ENCODE assay signal across 15 cellular contexts in the genomic region with DNA sequence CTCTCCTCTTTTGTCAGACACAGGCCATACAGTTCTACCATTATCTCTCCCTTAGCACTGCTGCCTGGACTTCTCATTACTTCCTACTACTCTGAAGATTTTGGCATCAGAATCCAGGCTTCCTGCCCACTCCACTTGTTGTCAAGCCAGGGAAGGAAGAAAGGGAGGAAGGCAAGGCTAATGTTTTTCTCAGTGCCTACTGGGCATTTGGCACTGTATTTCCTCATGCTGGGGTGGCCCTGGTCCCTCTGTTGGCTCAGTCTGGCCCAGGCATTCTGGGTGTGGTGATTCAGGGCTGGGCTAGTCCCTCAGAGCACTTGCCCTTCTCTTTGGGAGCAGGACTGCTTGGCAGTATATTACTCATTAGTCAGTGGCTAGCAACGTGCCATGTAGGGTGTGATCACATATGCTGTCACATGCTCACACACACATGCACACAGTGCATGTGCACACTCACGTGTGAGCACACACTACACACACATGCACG. TPM values are rescaled to one million over a fixed set of nuclear protein-coding genes. Genes with fewer than 3 reads are reported as not detected.
DNase-seq lines count a peak whose midpoint lies in the region; ATAC-seq and TF ChIP-seq lines count a peak whose summit lies in the region.
"Had no signal": no experiment of that assay in that cellular context is flagged by ENCODE, and none has a peak within 500 bp of the region (broad histone marks: within the 10 kb centered on the region; RNA-seq: fewer than 3 reads in every experiment).

No MANE protein-coding gene starts in this region.

- H3K27ac ChIP-seq in RWPE2 (ENCODE audit: poor library complexity, severe bottlenecking) (no peak overlapping the region), foreskin keratinocyte (no peak overlapping the region), psoas muscle (no peak overlapping the region)
- H3K27ac ChIP-seq: esophagus muscularis mucosa had no signal

- H3K27me3 ChIP-seq in RWPE2 (ENCODE audit: insufficient read depth, poor library complexity, severe bottlenecking) (no peaks in the 10 kb centered on the region), foreskin keratinocyte (no peaks in the 10 kb centered on the region), psoas muscle (ENCODE audit: insufficient read depth in 3 of 3, low read length in 2 of 3) (no peaks in the 10 kb centered on the region)
- H3K27me3 ChIP-seq: esophagus muscularis mucosa had no signal

- no peak overlapping the region for H3K4me3 ChIP-seq in RWPE2 (ENCODE audit: severe bottlenecking)
- no peak overlapping the region for H3K4me3 ChIP-seq in psoas muscle
- H3K4me3 ChIP-seq: esophagus muscularis mucosa had no signal

- peaks cover 15% of the 10 kb centered on the region for H3K4me1 ChIP-seq in RWPE2 (ENCODE audit: insufficient read depth, poor library complexity, severe bottlenecking)
- peaks cover 6% of the 10 kb centered on the region for H3K4me1 ChIP-seq in foreskin keratinocyte
- no peaks in the 10 kb centered on the region for H3K4me1 ChIP-seq in psoas muscle

- ATAC-seq in RWPE2 (ENCODE audit: low read depth) = peak; percentile 38; the same call in 1 of the 3 replicates
- peak; percentile 58 for ATAC-seq in foreskin keratinocyte
- peak in 3 of 4 donors; percentile 32 to 47 (median 36) for ATAC-seq in psoas muscle
- ATAC-seq in GM19397 (IDR thresholded peaks at IDR 0.05; ENCODE audit: unreplicated experiment) = no peak
- ATAC-seq: T-cell had no signal

- 35 to 46% (median 43%) methylated on average over 3 of the region's 3 CpGs for WGBS in psoas muscle, 3 donors

- H3K9me3 Mint-ChIP-seq in immature natural killer cell = peaks cover 0 to 3% (median 0%) of the 10 kb centered on the region in 6 donors
- H3K9me3 Mint-ChIP-seq: activated CD4-positive, alpha-beta T cell treated with anti-CD3 and anti-CD28 coated beads, Interleukin-2, amount 10 ng/mL, durations not matched to agents 7 days and 5 days had no signal

- peaks cover 14 to 19% of the 10 kb centered on the region in 2 donors for H3K4me1 Mint-ChIP-seq in immature natural killer cell

- H3K4me3 Mint-ChIP-seq in immature natural killer cell = no peak overlapping the region
- H3K4me3 Mint-ChIP-seq: activated CD4-positive, alpha-beta T cell treated with anti-CD3 and anti-CD28 coated beads, Interleukin-2, amount 10 ng/mL, durations not matched to agents 7 days and 5 days; mesothelial cell of epicardium; T-cell had no signal

- TF ChIP-seq CTCF in RWPE2 (IDR thresholded peaks at IDR 0.05; ENCODE audit: poor library complexity, severe bottlenecking) (no peak), foreskin keratinocyte (conservative IDR thresholded peaks at IDR 0.05) (no peak), psoas muscle (IDR thresholded peaks at IDR 0.05) (no peak)

- H3K9me3 ChIP-seq in RWPE2 (ENCODE audit: severe bottlenecking) (no peaks in the 10 kb centered on the region), psoas muscle (no peaks in the 10 kb centered on the region)

- intact Hi-C loops in psoas muscle (cut with DNase I) = no loop called here

- H3K36me3 ChIP-seq in RWPE2 (ENCODE audit: low read depth) (no peaks in the 10 kb centered on the region), psoas muscle (ENCODE audit: insufficient read depth in 1 of 2, low read depth in 1 of 2) (no peaks in the 10 kb centered on the region)
- H3K36me3 ChIP-seq: esophagus muscularis mucosa had no signal

- no peaks in the 10 kb centered on the region for H3K36me3 Mint-ChIP-seq in immature natural killer cell
- H3K36me3 Mint-ChIP-seq: mesothelial cell of epicardium, T-cell had no signal

- H3K27ac Mint-ChIP-seq in immature natural killer cell = no peak overlapping the region
- H3K27ac Mint-ChIP-seq: activated CD4-positive, alpha-beta T cell treated with anti-CD3 and anti-CD28 coated beads, Interleukin-2, amount 10 ng/mL, durations not matched to agents 7 days and 5 days; mesothelial cell of epicardium; T-cell had no signal

- H3K27me3 Mint-ChIP-seq in immature natural killer cell (ENCODE audit: low read depth in 3 of 3) = peaks cover 0 to 2% (median 0%) of the 10 kb centered on the region in 3 donors
- H3K27me3 Mint-ChIP-seq: activated CD4-positive, alpha-beta T cell treated with anti-CD3 and anti-CD28 coated beads, Interleukin-2, amount 10 ng/mL, durations not matched to agents 7 days and 5 days; T-cell had no signal

- peak; percentile 12 for DNase-seq in ELR (ENCODE audit: low read depth)
- DNase-seq in RWPE2 (ENCODE audit: low spot score) = no peak
- DNase-seq in foreskin keratinocyte = peak in 1 of 2 donors; percentile 35
- no peak for DNase-seq in psoas muscle
- DNase-seq in immature natural killer cell = no peak
- DNase-seq in HuH-7.5 (ENCODE audit: low spot score) = no peak
- no peak for DNase-seq in activated CD8-positive, alpha-beta memory T cell treated with anti-CD3 and anti-CD28 coated beads, Interleukin-2, amount 50 U/mL, for 48 hours
- DNase-seq: activated CD4-positive, alpha-beta T cell treated with anti-CD3 and anti-CD28 coated beads, Interleukin-2, amount 10 ng/mL, durations not matched to agents 7 days and 5 days; activated effector memory CD4-positive, alpha-beta T cell treated with anti-CD3 and anti-CD28 coated beads, Interleukin-2, amount 50 U/mL, for 16 hours; EL; stimulated activated CD4-positive, alpha-beta T cell treated with anti-CD3 and anti-CD28 coated beads, Interleukin-2, amount 100 ng/mL, for 24 hours; T-cell had no signal

RNA-seq across cellular contexts. Expression of a gene that starts 52.9 kb away (rescaled TPM):
- 0.07 TPM in 2 replicates for total RNA-seq in foreskin keratinocyte
- polyA plus RNA-seq in foreskin keratinocyte = 0.02 and 0.03 TPM in 2 replicates
- total RNA-seq in psoas muscle = under 1 TPM; 0.22 to 0.95 (median 0.47) TPM
- polyA plus RNA-seq in psoas muscle = under 1 TPM; 0.08 to 0.20 (median 0.10) TPM
- polyA plus RNA-seq in immature natural killer cell = under 1 TPM in 1 of 3 donors, not detected in 2; 0.42 TPM
